Comparison of ENCODE assay signal across 21 cellular contexts in genomic region chr6:128280066-128280465, GRCh38.
"Had no signal": no experiment of that assay in that cellular context is flagged by ENCODE, and none has a peak within 500 bp of the region (broad histone marks: within the 10 kb centered on the region; RNA-seq: fewer than 3 reads in every experiment).

No MANE protein-coding gene starts in this region.

- ATAC-seq: SK-N-SH treated with all-trans-retinoic acid at 6 μM for 48 hours had no signal

- H3K9me3 ChIP-seq: MG63, SJCRH30 had no signal

- H3K27me3 ChIP-seq: MG63, SJCRH30 had no signal

- H3K36me3 ChIP-seq: MG63, SJCRH30 had no signal

- DNase-seq: IMR-90, Karpas-422, KG1, MG63, NCI-H1092, NCI-H1105 treated with DMSO at 0.1 percent for 48 hours, NCI-H1417 treated with DMSO at 0.1 percent for 48 hours, NCI-H146, NCI-H1694 treated with DMSO at 0.1 percent for 48 hours, NCI-H1930, NCI-H2081, NCI-H2107, NCI-H226, NCI-H446, NCI-H510A, NCI-H524 treated with DMSO at 0.1 percent for 48 hours, NCI-H774, SHP77, SJCRH30 had no signal

- H3K4me3 ChIP-seq: MG63, SJCRH30 had no signal

- H3K27ac ChIP-seq: RWPE1, SJCRH30 had no signal
